ENCODE assay signal across 22 cellular contexts in genomic region chr13:43411211-43411610, GRCh38.
"Had no signal": no experiment of that assay in that cellular context is flagged by ENCODE, and none has a peak within 500 bp of the region (broad histone marks: within the 10 kb centered on the region; RNA-seq: fewer than 3 reads in every experiment).

No MANE protein-coding gene starts in this region.

- H3K4me3 ChIP-seq: coronary artery, lower lobe of right lung, spleen, thyroid gland, vagina had no signal

- ATAC-seq: activated naive CD8-positive, alpha-beta T cell treated with anti-CD3 and anti-CD28 coated beads, Interleukin-2, amount 50 U/mL, for 24 hours; lower lobe of right lung; sciatic nerve; stimulated activated memory B cell treated with anti-CD40 and anti-IgM and Interleukin-4, amounts not matched to agents 10 μg/mL and 1 μg/mL and 100 μg/mL, for 72 hours; T-helper 17 cell had no signal

- H3K27me3 ChIP-seq: brain microvascular endothelial cell, spleen, thyroid gland, vagina had no signal

- H3K9me3 ChIP-seq: lower lobe of right lung, thyroid gland, vagina had no signal

- DNase-seq: activated CD4-positive, CD25-positive, alpha-beta regulatory T cell treated with anti-CD3 and anti-CD28 coated beads, Interleukin-2, amount 50 U/mL, for 72 hours; activated CD8-positive, alpha-beta memory T cell treated with anti-CD3 and anti-CD28 coated beads for 24 hours; activated CD8-positive, alpha-beta memory T cell treated with anti-CD3 and anti-CD28 coated beads, Interleukin-2, amount 50 U/mL, for 48 hours; activated effector memory CD4-positive, alpha-beta T cell treated with Interleukin-2 at 50 U/mL for 16 hours; activated naive CD4-positive, alpha-beta T cell treated with anti-CD3 and anti-CD28 coated beads, Interleukin-2, amount 10 ng/mL, durations not matched to agents 7 days and 5 days; activated naive CD8-positive, alpha-beta T cell treated with anti-CD3 and anti-CD28 coated beads, Interleukin-2, amount 50 U/mL, for 24 hours; activated T-cell treated with anti-CD3 and anti-CD28 coated beads, Interleukin-2, amount 50 U/mL, for 48 hours; aorta; brain microvascular endothelial cell; glutamatergic neuron; islet precursor cell; lower lobe of right lung; nephron progenitor cell; spleen; stimulated activated CD4-positive, alpha-beta T cell treated with anti-CD3 and anti-CD28 coated beads, Interleukin-4, amount 100 ng/mL, for 4 hours; T-helper 17 cell; thyroid gland had no signal

- H3K27ac ChIP-seq: brain microvascular endothelial cell, coronary artery, lower lobe of right lung, spleen, thyroid gland, vagina, VCaP had no signal

- H3K4me1 ChIP-seq: lower lobe of right lung, spleen, thyroid gland, vagina had no signal

- H3K36me3 ChIP-seq: brain microvascular endothelial cell, lower lobe of right lung, spleen, thyroid gland, vagina had no signal
